Comparison of ENCODE assay signal across 32 cellular contexts in genomic region chr20:45066372-45066771, GRCh38. TPM values are rescaled to one million over a fixed set of nuclear protein-coding genes. Genes with fewer than 3 reads are reported as not detected.
DNase-seq lines count a peak whose midpoint lies in the region; ATAC-seq, FAIRE-seq and TF ChIP-seq lines count a peak whose summit lies in the region.
"Had no signal": no experiment of that assay in that cellular context is flagged by ENCODE, and none has a peak within 500 bp of the region (broad histone marks: within the 10 kb centered on the region; RNA-seq: fewer than 3 reads in every experiment).

No MANE protein-coding gene starts in this region.

- no peak for ATAC-seq in GM21390 (IDR thresholded peaks at IDR 0.05; ENCODE audit: unreplicated experiment)
- ATAC-seq: HCT116; stimulated activated memory B cell treated with anti-CD40 and anti-IgM and Interleukin-4, amounts not matched to agents 10 μg/mL and 1 μg/mL and 100 μg/mL, for 72 hours; upper lobe of right lung had no signal

- no peak overlapping the region for H3K4ac ChIP-seq in mesendoderm (ENCODE audit: low read depth, low read length)

- no peak overlapping the region for H2BK15ac ChIP-seq in mesendoderm (replicated peaks; ENCODE audit: low read depth)

- H3K79me1 ChIP-seq in mesendoderm (ENCODE audit: low read length): no peaks in the 10 kb centered on the region

- H3K9me3 ChIP-seq in osteoblast (ENCODE audit: low read depth, low read length): peaks cover 2% of the 10 kb centered on the region
- H3K9me3 ChIP-seq: upper lobe of right lung had no signal

- H3K56ac ChIP-seq in mesendoderm (ENCODE audit: low read length): no peak overlapping the region

- H3K23ac ChIP-seq in mesendoderm (ENCODE audit: low read length): no peak overlapping the region

- no CpG with 5 or more reads among the region's 7 CpGs for WGBS in mesendoderm (ENCODE audit: extremely low coverage, insufficient coverage, low lambda C conversion rate)

- H4K5ac ChIP-seq in mesendoderm (ENCODE audit: low read length): no peak overlapping the region

- no peaks in the 10 kb centered on the region for H4K20me1 ChIP-seq in osteoblast (ENCODE audit: insufficient read depth, low read length)

- H3K9ac ChIP-seq in mesendoderm (ENCODE audit: low read length): no peak overlapping the region
- H3K9ac ChIP-seq: BLaER1 treated with 17β-estradiol and CSF1 and Interleukin-3, amounts not matched to agents 10 nM and 100 nM had no signal

- FAIRE-seq in RCC 7860 (lab: Jason Lieb, UNC) (peak; percentile 69), urothelium cell line (lab: Jason Lieb, UNC) (no peak)
- FAIRE-seq: endometrium, G401.6 had no signal

- H2AFZ ChIP-seq in osteoblast (ENCODE audit: low read length): no peak overlapping the region

- no peaks in the 10 kb centered on the region for H3K36me3 ChIP-seq in osteoblast (ENCODE audit: insufficient read depth, low read length)
- no peaks in the 10 kb centered on the region for H3K36me3 ChIP-seq in mesendoderm (ENCODE audit: control insufficient read depth, insufficient read depth, low read length)

- H3K27me3 ChIP-seq in osteoblast (ENCODE audit: insufficient read depth, low read length) (no peaks in the 10 kb centered on the region), mesendoderm (ENCODE audit: insufficient read depth, low read length, poor library complexity) (no peaks in the 10 kb centered on the region)
- H3K27me3 ChIP-seq: BLaER1 treated with 17β-estradiol and CSF1 and Interleukin-3, amounts not matched to agents 10 nM and 100 nM; dorsolateral prefrontal cortex; upper lobe of right lung had no signal

- H2BK5ac ChIP-seq in mesendoderm (ENCODE audit: low read length): no peak overlapping the region

- H3K27ac ChIP-seq in osteoblast (ENCODE audit: low read depth, low read length) (peak overlapping the region; percentile 27), mesendoderm (ENCODE audit: low read depth, low read length) (no peak overlapping the region)
- H3K27ac ChIP-seq: BLaER1 treated with 17β-estradiol and CSF1 and Interleukin-3, amounts not matched to agents 10 nM and 100 nM; upper lobe of right lung had no signal

- no peak overlapping the region for H3K18ac ChIP-seq in mesendoderm (ENCODE audit: low read length)

- TF ChIP-seq CTCF in osteoblast (IDR thresholded peaks at IDR 0.05; ENCODE audit: extremely low read depth, low read depth, low read length): no peak

- DNase-seq in RCC 7860 (ENCODE audit: low spot score) (no peak), amniotic epithelial cell (ENCODE audit: low read depth) (peak; percentile 90), fibroblast of peridontal ligament (ENCODE audit: extremely low read depth) (peak; percentile 58), osteoblast (ENCODE audit: insufficient read length, low spot score, missing footprints) (no peak), mesendoderm (no peak), urothelium cell line (ENCODE audit: low spot score) (no peak), occipital lobe (lab: John Stamatoyannopoulos, UW) (no peak)
- DNase-seq: activated CD4-positive, alpha-beta memory T cell treated with anti-CD3 and anti-CD28 coated beads, Interleukin-2, amount 10 ng/mL, durations not matched to agents 7 days and 5 days; activated CD4-positive, alpha-beta T cell treated with anti-CD3 and anti-CD28 coated beads for 1 hour; cerebellar nuclear complex; COR-L47; DMS79; dorsolateral prefrontal cortex; islet precursor cell; Kasumi-1; midbrain; naive B cell; NCI-H1436; NCI-H2081; NCI-H2227 treated with DMSO at 0.1 percent for 48 hours; NCI-H526 treated with DMSO at 0.1 percent for 48 hours; SHP77; upper lobe of right lung had no signal

- H2AK5ac ChIP-seq in mesendoderm (ENCODE audit: low read length): no peak overlapping the region

- H3K4me2 ChIP-seq in osteoblast (ENCODE audit: insufficient read depth, low read length) (no peak overlapping the region), mesendoderm (ENCODE audit: low read length) (no peak overlapping the region)
- H3K4me2 ChIP-seq: BLaER1 treated with 17β-estradiol and CSF1 and Interleukin-3, amounts not matched to agents 10 nM and 100 nM had no signal

- H4K8ac ChIP-seq in mesendoderm (ENCODE audit: low read depth, low read length): no peak overlapping the region

- H2BK120ac ChIP-seq in mesendoderm (ENCODE audit: low read depth, low read length): no peak overlapping the region

- H3K4me3 ChIP-seq in osteoblast (ENCODE audit: insufficient read depth, low read length): no peak overlapping the region
- no peak overlapping the region for H3K4me3 ChIP-seq in mesendoderm (ENCODE audit: low read length)
- H3K4me3 ChIP-seq: BLaER1 treated with 17β-estradiol and CSF1 and Interleukin-3, amounts not matched to agents 10 nM and 100 nM; dorsolateral prefrontal cortex; upper lobe of right lung had no signal

- peaks cover 33% of the 10 kb centered on the region for H3K79me2 ChIP-seq in osteoblast (ENCODE audit: insufficient read depth, low read length)
- no peaks in the 10 kb centered on the region for H3K79me2 ChIP-seq in mesendoderm (ENCODE audit: control insufficient read depth, insufficient read depth, low read length)

- peaks cover 28% of the 10 kb centered on the region for H3K4me1 ChIP-seq in osteoblast (ENCODE audit: insufficient read depth, low read length)
- H3K4me1 ChIP-seq in mesendoderm (ENCODE audit: control insufficient read depth, low read depth, low read length): no peaks in the 10 kb centered on the region
- H3K4me1 ChIP-seq: upper lobe of right lung had no signal

RNA-seq across cellular contexts. Expression of gene KCNS1, which starts 34.6 kb away (rescaled TPM):
- 0.59 and 1.1 TPM in 2 replicates for total RNA-seq in osteoblast
- 1.5 TPM for polyA plus RNA-seq in mesendoderm (2013, experiment 1 of 2)
- polyA plus RNA-seq in mesendoderm (2013, experiment 2 of 2): 1.6 TPM
- total RNA-seq in occipital lobe: 2.7 TPM

RNA-seq across cellular contexts. Expression of gene WFDC5, which starts 48.6 kb away (rescaled TPM):
- total RNA-seq in osteoblast (not detected in 2 replicates), occipital lobe (not detected)
- polyA plus RNA-seq in mesendoderm (2013, experiment 1 of 2): not detected
- polyA plus RNA-seq in mesendoderm (2013, experiment 2 of 2): not detected
- total RNA-seq: dorsolateral prefrontal cortex; liver; omental fat pad; T-helper 2 cell treated with Interferon-gamma antibody and Interleukin-4, amounts not matched to agents 100 ng/mL and 5 ng/mL, for 36 hours had no signal
- polyA plus RNA-seq: liver had no signal

RNA-seq across cellular contexts. Expression of gene WFDC12, which starts 57.9 kb away (rescaled TPM):
- total RNA-seq in osteoblast (not detected in 2 replicates), occipital lobe (not detected)
- not detected for polyA plus RNA-seq in mesendoderm (2013, experiment 1 of 2)
- not detected for polyA plus RNA-seq in mesendoderm (2013, experiment 2 of 2)
- total RNA-seq: activated CD4-positive, alpha-beta memory T cell treated with anti-CD3 and anti-CD28 coated beads, Interleukin-2, amount 10 ng/mL, durations not matched to agents 7 days and 5 days; dorsolateral prefrontal cortex; liver; omental fat pad; T-helper 2 cell treated with Interferon-gamma antibody and Interleukin-4, amounts not matched to agents 100 ng/mL and 5 ng/mL, for 36 hours had no signal
- polyA plus RNA-seq: liver had no signal

Comparison
In these comparisons a context has a peak if more than half of its experiments do, and no peak if none do; other contexts are left out.
1. DNase-seq: peak in amniotic epithelial cell (single experiment) and fibroblast of peridontal ligament (single experiment); none in RCC 7860 (single experiment), osteoblast (single experiment), mesendoderm (single experiment), urothelium cell line (single experiment) and occipital lobe (single experiment).